ENCODE assay signal across 19 cellular contexts in genomic region chr5:155878991-155879575, GRCh38.
DNase-seq lines count a peak whose midpoint lies in the region; ATAC-seq, FAIRE-seq and TF ChIP-seq lines count a peak whose summit lies in the region.
"Had no signal": no experiment of that assay in that cellular context is flagged by ENCODE, and none has a peak within 500 bp of the region (broad histone marks: within the 10 kb centered on the region; RNA-seq: fewer than 3 reads in every experiment).

No MANE protein-coding gene starts in this region.

- H3K9me3 ChIP-seq in K562 (replicated peaks; ENCODE audit: control insufficient read depth, insufficient read depth, low read depth, low read length): no peaks in the 10 kb centered on the region

- H3K27ac ChIP-seq in K562 (ENCODE audit: extremely low read depth, low read depth, low read length): no peak overlapping the region

- no peaks in the 10 kb centered on the region for H3K79me2 ChIP-seq in K562 (ENCODE audit: control insufficient read depth, insufficient read depth, low read length)

- TF ChIP-seq EP300 in K562 (IDR thresholded peaks at IDR 0.05; ENCODE audit: low read length): no peak

- no TSS peak for BruUV-seq in K562 (replicated peaks; lab: Mats Ljungman, UMichigan)

- WGBS in K562 (ENCODE audit: insufficient coverage, low coverage, missing lambda C conversion rate): 2% methylated on average over 6 of the region's 6 CpGs

- no peaks in the 10 kb centered on the region for H3K27me3 ChIP-seq in K562 (ENCODE audit: control insufficient read depth in 2 of 2, insufficient read depth in 2 of 2, low read length in 2 of 2)

- in situ Hi-C loops in K562 (cut with MboI): no loop called here

- H3K36me3 Mint-ChIP-seq in immature natural killer cell: no peaks in the 10 kb centered on the region

- peaks cover 0 to 3% (median 0%) of the 10 kb centered on the region in 3 donors for H3K27me3 Mint-ChIP-seq in immature natural killer cell (ENCODE audit: low read depth in 3 of 3)

- intact Hi-C loops in K562 (cut with micrococcal nuclease): no loop called here

- H4K20me1 ChIP-seq in K562 (replicated peaks; ENCODE audit: control insufficient read depth, insufficient read depth, low read length): no peaks in the 10 kb centered on the region

- H3K9ac ChIP-seq in K562 (ENCODE audit: insufficient read depth in 1 of 2, low read depth in 2 of 2, low read length in 2 of 2): no peak overlapping the region

- H3K4me1 Mint-ChIP-seq in immature natural killer cell: peaks cover 4 to 6% of the 10 kb centered on the region in 2 donors

- ATAC-seq in K562: no peak

- no peak for TF ChIP-seq POLR2A in K562 (conservative IDR thresholded peaks at IDR 0.05)
- no peak for TF ChIP-seq POLR2A in GM12892 (IDR thresholded peaks at IDR 0.05; ENCODE audit: low read depth, low read length)

- H3K27ac Mint-ChIP-seq in immature natural killer cell: no peak overlapping the region

- no peaks in the 10 kb centered on the region for H3K36me3 ChIP-seq in K562 (ENCODE audit: control insufficient read depth, insufficient read depth, low read length)

- CTCF ChIA-PET in K562 (lab: Yijun Ruan, JAX; ENCODE audit: low intra/inter-chr PET ratio): no interaction called here

- no peak overlapping the region for H3K4me2 ChIP-seq in K562 (ENCODE audit: insufficient read depth, low read length)

- no peak overlapping the region for H3K4me3 Mint-ChIP-seq in immature natural killer cell

- H3K4me3 ChIP-seq in K562: no peak overlapping the region

- no peak overlapping the region for H2AFZ ChIP-seq in K562 (ENCODE audit: low read depth, low read length)

- TF ChIP-seq RAD21 in K562 (CRISPR knock-in tag; conservative IDR thresholded peaks at IDR 0.05 in 1 of 2, IDR thresholded peaks at IDR 0.05 in 1 of 2): no peak

- FAIRE-seq in K562 (lab: Jason Lieb, UNC) (no peak), HTR-8/SVneo (lab: Jason Lieb, UNC) (no peak), GM12892 (lab: Jason Lieb, UNC) (no peak)
- FAIRE-seq: GM12891, H1 had no signal

- POLR2A ChIA-PET in K562 (lab: Yijun Ruan, JAX): no interaction called here

- no peaks in the 10 kb centered on the region for H3K9me1 ChIP-seq in K562 (ENCODE audit: control insufficient read depth, insufficient read depth, low read length)

- no peaks in the 10 kb centered on the region for H3K4me1 ChIP-seq in K562 (replicated peaks in 1 of 2; ENCODE audit: control insufficient read depth in 2 of 2, insufficient read depth in 2 of 2, low read length in 2 of 2)

- TF ChIP-seq CTCF in AG09319 (IDR thresholded peaks at IDR 0.05; ENCODE audit: low read depth, low read length) (no peak), K562 (IDR thresholded peaks at IDR 0.05 in 2 of 3, conservative IDR thresholded peaks at IDR 0.05 in 1 of 3; ENCODE audit: insufficient read depth in 2 of 3, low read depth in 1 of 3, low read length in 3 of 3) (no peak)

- no peaks in the 10 kb centered on the region for H3K9me3 Mint-ChIP-seq in immature natural killer cell

- peak; percentile 84 for DNase-seq in AG08395 (ENCODE audit: low spot score)
- DNase-seq in AG09319 (ENCODE audit: extremely low read depth, low read depth): peak; percentile 32
- DNase-seq in GM04504 (ENCODE audit: low read depth): peak; percentile 58
- DNase-seq in K562 (ENCODE audit: extremely low read depth in 1 of 4, low spot score in 3 of 4): no peak
- no peak for DNase-seq in HTR-8/SVneo (ENCODE audit: insufficient read length, low spot score)
- no peak for DNase-seq in occipital lobe (lab: John Stamatoyannopoulos, UW)
- no peak for DNase-seq in GM12892 (ENCODE audit: insufficient read length)
- no peak for DNase-seq in immature natural killer cell
- DNase-seq: COR-L47, IMR-90, Kasumi-1, NCI-H1417 treated with DMSO at 0.1 percent for 48 hours, NCI-H1930, NCI-H524 treated with DMSO at 0.1 percent for 48 hours, OCI-M1, SIG-M5, T-helper 2 cell had no signal

TF ChIP-seq in K562, 482 proteins besides CTCF, POLR2A, EP300 and RAD21:
- TF ChIP-seq BRD4 (IDR thresholded peaks at IDR 0.05) (no peak), NFIC (IDR thresholded peaks at IDR 0.05) (0 out of 2 replicates have a peak, but pooled peaks have one; percentile 27), E2F1 (CRISPR knock-in tag; IDR thresholded peaks at IDR 0.05) (no peak)

Comparison
In these comparisons a context has a peak if more than half of its experiments do, and no peak if none do; other contexts are left out.
1. DNase-seq: peak in AG08395 (single experiment), AG09319 (single experiment) and GM04504 (single experiment); none in K562 (0 of 4), HTR-8/SVneo (single experiment), occipital lobe (single experiment), GM12892 (single experiment) and immature natural killer cell (0 of 3).